ENCODE assay signal across 10 cellular contexts in the genomic region with DNA sequence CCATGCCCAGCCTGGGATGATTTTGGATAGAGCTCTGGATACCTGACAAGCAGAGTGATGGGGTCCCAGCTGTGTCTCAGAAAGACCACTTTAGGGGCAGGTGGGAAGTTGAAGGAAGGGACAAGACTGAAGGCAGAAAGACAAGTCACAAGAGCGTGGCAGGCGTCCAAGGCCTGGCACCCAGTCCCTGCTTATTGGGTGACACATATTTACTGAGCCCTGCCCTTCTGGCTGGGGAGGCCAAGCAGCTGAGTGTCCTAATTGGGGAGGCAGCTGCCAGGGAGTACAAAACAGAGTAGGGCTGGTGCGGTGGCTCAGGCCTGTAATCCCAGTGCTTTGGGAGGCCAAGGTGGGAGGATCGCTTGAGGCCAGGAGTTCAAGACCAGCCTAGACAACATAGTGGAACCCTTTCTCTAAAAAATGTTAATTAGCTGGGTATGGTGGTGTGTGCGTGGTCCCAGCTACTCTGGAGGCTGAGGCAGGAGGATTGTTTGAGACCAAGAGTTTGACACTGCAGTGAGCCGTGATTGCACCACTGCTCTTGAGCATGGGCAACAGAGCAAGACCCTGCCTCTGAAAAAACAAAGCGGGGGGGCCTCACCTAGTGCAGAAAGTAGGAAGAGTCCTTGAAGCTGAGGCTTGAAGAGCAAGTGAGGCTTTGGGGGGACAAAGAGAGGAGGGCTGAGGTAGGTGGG. TPM values are rescaled to one million over a fixed set of nuclear protein-coding genes. Genes with fewer than 3 reads are reported as not detected.
DNase-seq lines count a peak whose midpoint lies in the region; ATAC-seq and TF ChIP-seq lines count a peak whose summit lies in the region.
"Had no signal": no experiment of that assay in that cellular context is flagged by ENCODE, and none has a peak within 500 bp of the region (broad histone marks: within the 10 kb centered on the region; RNA-seq: fewer than 3 reads in every experiment).

No MANE protein-coding gene starts in this region.

- in situ Hi-C loops in Panc1 (cut with HindIII; ENCODE audit: low pct_unique_long_range_greater_than_20kb, low sequenced_read_pairs), result no loop called here

- peak overlapping the region; percentile 69 for H3K27ac ChIP-seq in HCT116 (ENCODE audit: low read depth, low read length)
- H3K27ac ChIP-seq in Panc1 (ENCODE audit: low read length), result peak overlapping the region; percentile 30; the same call in 1 of the 2 replicates
- H3K27ac ChIP-seq in right cardiac atrium (ENCODE audit: low read length), result no peak overlapping the region
- H3K27ac ChIP-seq: spleen had no signal

- TF ChIP-seq CTCF in HCT116 (IDR thresholded peaks at IDR 0.05 in 2 of 3, conservative IDR thresholded peaks at IDR 0.05 in 1 of 3; ENCODE audit: borderline replicate concordance in 1 of 3, insufficient read depth in 1 of 3, low read depth in 2 of 3, low read length in 2 of 3) (no peak), Panc1 (IDR thresholded peaks at IDR 0.05) (no peak)

- H3K27me3 ChIP-seq in HCT116 (ENCODE audit: insufficient read depth, low read length), result no peaks in the 10 kb centered on the region
- no peaks in the 10 kb centered on the region for H3K27me3 ChIP-seq in Panc1 (ENCODE audit: control insufficient read depth, insufficient read depth, low read length)
- no peaks in the 10 kb centered on the region for H3K27me3 ChIP-seq in right cardiac atrium (ENCODE audit: control insufficient read depth, insufficient read depth)

- ATAC-seq in HCT116 (peak; percentile 18; the same call in 1 of the 2 replicates), Panc1 (no peak), right cardiac atrium (peak; percentile 22)
- no peak for ATAC-seq in stimulated activated memory B cell treated with anti-CD40 and anti-IgM and Interleukin-4, amounts not matched to agents 10 μg/mL and 1 μg/mL and 100 μg/mL, for 72 hours
- no peak for ATAC-seq in stimulated activated naive CD8-positive, alpha-beta T cell treated with anti-CD3 and anti-CD28 coated beads, Interleukin-15, Interleukin-2, amounts not matched to agents 100 U/mL and 50 U/mL, for 24 hours

- no peaks in the 10 kb centered on the region for H3K9me3 Mint-ChIP-seq in stimulated activated memory B cell treated with anti-CD40 and anti-IgM and Interleukin-4, amounts not matched to agents 10 μg/mL and 1 μg/mL and 100 μg/mL, for 72 hours
- H3K9me3 Mint-ChIP-seq: stimulated activated naive CD8-positive, alpha-beta T cell treated with anti-CD3 and anti-CD28 coated beads, Interleukin-15, Interleukin-2, amounts not matched to agents 100 ng/mL and 50 ng/mL, for 24 hours had no signal

- H3K9ac ChIP-seq in HCT116 (ENCODE audit: low read length), result no peak overlapping the region

- H3K4me1 ChIP-seq in HCT116 (ENCODE audit: control insufficient read depth in 1 of 2, insufficient read depth in 2 of 2, low read length in 2 of 2) (peaks cover 51 to 61% of the 10 kb centered on the region in 2 experiments), Panc1 (ENCODE audit: control insufficient read depth, insufficient read depth, low read length) (peaks cover 10% of the 10 kb centered on the region), right cardiac atrium (ENCODE audit: control insufficient read depth, insufficient read depth, low read length) (peaks cover 5% of the 10 kb centered on the region)

- peaks cover 11% of the 10 kb centered on the region for H3K4me1 Mint-ChIP-seq in stimulated activated memory B cell treated with anti-CD40 and anti-IgM and Interleukin-4, amounts not matched to agents 10 μg/mL and 1 μg/mL and 100 μg/mL, for 72 hours

- TF ChIP-seq RAD21 in HCT116 (IDR thresholded peaks at IDR 0.05; ENCODE audit: low read depth), result no peak

- H3K36me3 ChIP-seq in HCT116 (ENCODE audit: control insufficient read depth in 1 of 2, insufficient read depth in 2 of 2, low read length in 2 of 2) (peaks cover 0 to under 1% of the 10 kb centered on the region in 2 experiments; a peak in 1 of 4 replicates), Panc1 (ENCODE audit: control insufficient read depth, insufficient read depth, low read length) (no peaks in the 10 kb centered on the region)
- H3K36me3 ChIP-seq: spleen had no signal

- H3K79me2 ChIP-seq in HCT116 (ENCODE audit: insufficient read depth, low read length), result no peaks in the 10 kb centered on the region

- WGBS in right cardiac atrium, result 93% methylated on average over 7 of the region's 7 CpGs

- CTCF ChIA-PET in HCT116 (lab: Charles Lee), result no interaction called here
- CTCF ChIA-PET in Panc1 (lab: Charles Lee), result no interaction called here

- H3K4me3 ChIP-seq in HCT116 (replicated peaks in 1 of 2; ENCODE audit: low read depth in 1 of 2, low read length in 2 of 2) (no peak overlapping the region), Panc1 (ENCODE audit: low read depth in 2 of 2, low read length in 2 of 2) (no peak overlapping the region), right cardiac atrium (ENCODE audit: low read length) (no peak overlapping the region)
- H3K4me3 ChIP-seq: spleen had no signal

- H3K9me3 ChIP-seq in HCT116 (ENCODE audit: control insufficient read depth in 1 of 2, insufficient read depth in 1 of 2, low read depth in 1 of 2, low read length in 2 of 2) (no peaks in the 10 kb centered on the region), Panc1 (ENCODE audit: control insufficient read depth, insufficient read depth, low read depth, low read length) (no peaks in the 10 kb centered on the region), right cardiac atrium (ENCODE audit: control insufficient read depth, low read length) (no peaks in the 10 kb centered on the region)
- H3K9me3 ChIP-seq: spleen had no signal

- H2AFZ ChIP-seq in HCT116 (ENCODE audit: low read depth, low read length, poor library complexity, severe bottlenecking), result no peak overlapping the region

- no peaks in the 10 kb centered on the region for H4K20me1 ChIP-seq in HCT116 (ENCODE audit: insufficient read depth)

- H3K9me2 ChIP-seq in HCT116 (ENCODE audit: insufficient read depth), result no peaks in the 10 kb centered on the region

- BruUV-seq in HCT116 (replicated peaks; lab: Mats Ljungman, UMichigan) (no TSS peak), Panc1 (replicated peaks; lab: Mats Ljungman, UMichigan) (no TSS peak)

- DNase-seq in HCT116 (ENCODE audit: low read depth, low spot score), result no peak
- DNase-seq in Panc1 (ENCODE audit: low read depth, low spot score), result peak; percentile 45
- DNase-seq in right cardiac atrium, result peak; percentile 51 to 71 (median 71)
- no peak for DNase-seq in NCI-H226
- no peak for DNase-seq in stimulated activated naive CD8-positive, alpha-beta T cell treated with anti-CD3 and anti-CD28 coated beads, Interleukin-15, Interleukin-2, amounts not matched to agents 100 U/mL and 50 U/mL, for 24 hours
- no peak for DNase-seq in cerebellar cortex (ENCODE audit: low spot score)
- DNase-seq: activated effector memory CD4-positive, alpha-beta T cell treated with anti-CD3 and anti-CD28 coated beads, Interleukin-2, amount 50 U/mL, for 16 hours; spleen had no signal

- H3K4me3 Mint-ChIP-seq in stimulated activated memory B cell treated with anti-CD40 and anti-IgM and Interleukin-4, amounts not matched to agents 10 μg/mL and 1 μg/mL and 100 μg/mL, for 72 hours, result no peak overlapping the region
- H3K4me3 Mint-ChIP-seq: stimulated activated naive CD8-positive, alpha-beta T cell treated with anti-CD3 and anti-CD28 coated beads, Interleukin-15, Interleukin-2, amounts not matched to agents 100 ng/mL and 50 ng/mL, for 24 hours had no signal

- POLR2A ChIA-PET in HCT116 (lab: Charles Lee), result no interaction called here
- POLR2A ChIA-PET in Panc1 (lab: Charles Lee), result interaction anchor here (0.6 kb wide), 1 partner anchor 10 kb away, joined by 8 read pairs; no protein-coding TSS in a partner anchor

- intact Hi-C loops in HCT116 (cut with micrococcal nuclease), result no loop called here
- intact Hi-C loops in Panc1 (cut with micrococcal nuclease; ENCODE audit: unreplicated experiment), result no loop called here
- intact Hi-C loops in right cardiac atrium (cut with DNase I), result no loop called here

- RAD21 ChIA-PET in HCT116 (lab: Charles Lee; ENCODE audit: low non-redundant PET in 1 of 2, low total read pairs in 2 of 2, uncharacterized antibody in 2 of 2, unreplicated experiment in 2 of 2), result no interaction called here

- no peaks in the 10 kb centered on the region for H3K27me3 Mint-ChIP-seq in stimulated activated memory B cell treated with anti-CD40 and anti-IgM and Interleukin-4, amounts not matched to agents 10 μg/mL and 1 μg/mL and 100 μg/mL, for 72 hours
- H3K27me3 Mint-ChIP-seq: stimulated activated naive CD8-positive, alpha-beta T cell treated with anti-CD3 and anti-CD28 coated beads, Interleukin-15, Interleukin-2, amounts not matched to agents 100 ng/mL and 50 ng/mL, for 24 hours had no signal

- H3K4me2 ChIP-seq in HCT116 (ENCODE audit: low read length), result peak overlapping the region; percentile 46

- peak overlapping the region; percentile 87 for H3K27ac Mint-ChIP-seq in stimulated activated memory B cell treated with anti-CD40 and anti-IgM and Interleukin-4, amounts not matched to agents 10 μg/mL and 1 μg/mL and 100 μg/mL, for 72 hours
- H3K27ac Mint-ChIP-seq: stimulated activated naive CD8-positive, alpha-beta T cell treated with anti-CD3 and anti-CD28 coated beads, Interleukin-15, Interleukin-2, amounts not matched to agents 100 ng/mL and 50 ng/mL, for 24 hours had no signal

- H3K36me3 Mint-ChIP-seq in stimulated activated memory B cell treated with anti-CD40 and anti-IgM and Interleukin-4, amounts not matched to agents 10 μg/mL and 1 μg/mL and 100 μg/mL, for 72 hours, result no peaks in the 10 kb centered on the region

- TF ChIP-seq POLR2A in HCT116 (IDR thresholded peaks at IDR 0.05; ENCODE audit: borderline replicate concordance, extremely low read depth, insufficient read depth, insufficient read length), result no peak

TF ChIP-seq in HCT116, 20 proteins besides CTCF, POLR2A, EP300 and RAD21 (continues in another document):
- TF ChIP-seq ZNF274 (IDR thresholded peaks at IDR 0.05; ENCODE audit: low read depth, low read length), result no peak
- no peak for TF ChIP-seq ATF3 (IDR thresholded peaks at IDR 0.05)
- TF ChIP-seq EGR1 (IDR thresholded peaks at IDR 0.05; ENCODE audit: low read depth), result no peak
- no peak for TF ChIP-seq SRF (IDR thresholded peaks at IDR 0.05; ENCODE audit: low read depth)
- TF ChIP-seq SP1 (IDR thresholded peaks at IDR 0.05; ENCODE audit: low read depth), result peak; percentile 60
- no peak for TF ChIP-seq ZFX (IDR thresholded peaks at IDR 0.05)
- no peak for TF ChIP-seq FOSL1 (IDR thresholded peaks at IDR 0.05; ENCODE audit: low read depth)

RNA-seq across cellular contexts. Expression of gene GTF2I, which starts 53.0 kb away (rescaled TPM):
- 164 TPM for total RNA-seq in HCT116 (2021; ENCODE audit: unreplicated experiment)
- 41.1 and 50.2 TPM in 2 replicates for polyA plus RNA-seq in HCT116 (2012)
- 305 TPM for total RNA-seq in Panc1 (2021; ENCODE audit: unreplicated experiment)
- polyA plus RNA-seq in Panc1 (2012; ENCODE audit: insufficient read length), result 194 TPM
- 100 to 1,000 TPM; 137 to 162 (median 142) TPM for total RNA-seq in right cardiac atrium
- 34.9 TPM for polyA plus RNA-seq in right cardiac atrium

Comparison
In these comparisons a context has a peak if more than half of its experiments do, and no peak if none do; other contexts are left out.
1. ATAC-seq: peak in HCT116 (single experiment) and right cardiac atrium (2 of 2); none in Panc1 (single experiment), stimulated activated memory B cell treated with anti-CD40 and anti-IgM and Interleukin-4, amounts not matched to agents 10 μg/mL and 1 μg/mL and 100 μg/mL, for 72 hours (single experiment) and stimulated activated naive CD8-positive, alpha-beta T cell treated with anti-CD3 and anti-CD28 coated beads, Interleukin-15, Interleukin-2, amounts not matched to agents 100 U/mL and 50 U/mL, for 24 hours (single experiment).
2. DNase-seq: peak in Panc1 (single experiment) and right cardiac atrium (3 of 3); none in HCT116 (single experiment), NCI-H226 (single experiment), stimulated activated naive CD8-positive, alpha-beta T cell treated with anti-CD3 and anti-CD28 coated beads, Interleukin-15, Interleukin-2, amounts not matched to agents 100 U/mL and 50 U/mL, for 24 hours (single experiment) and cerebellar cortex (single experiment).